In genomic region chr6:160750276-160750689, GRCh38 we compare ENCODE assay signal across 9 cellular contexts. TPM values are rescaled to one million over a fixed set of nuclear protein-coding genes. Genes with fewer than 3 reads are reported as not detected.
A peak's percentile ranks its signal among the peaks of the same experiment; 100 is the strongest.
DNase-seq lines count a peak whose midpoint lies in the region; ATAC-seq and TF ChIP-seq lines count a peak whose summit lies in the region.
"Had no signal": no experiment of that assay in that cellular context is flagged by ENCODE, and none has a peak within 500 bp of the region (broad histone marks: within the 10 kb centered on the region; RNA-seq: fewer than 3 reads in every experiment).

No MANE protein-coding gene starts in this region.

- H3K27me3 ChIP-seq in PC-9 (ENCODE audit: insufficient read depth, low read depth): peaks cover 6% of the 10 kb centered on the region
- H3K27me3 ChIP-seq in neural cell (ENCODE audit: insufficient read depth, low read depth, low read length): no peaks in the 10 kb centered on the region
- H3K27me3 ChIP-seq in right atrium auricular region: peaks cover 0 to 4% of the 10 kb centered on the region in 2 donors

- no peaks in the 10 kb centered on the region for H3K4me1 ChIP-seq in PC-9 (replicated peaks; ENCODE audit: insufficient read depth)
- H3K4me1 ChIP-seq in right atrium auricular region: no peaks in the 10 kb centered on the region

- no TSS peak for BruUV-seq in PC-9 (replicated peaks; lab: Mats Ljungman, UMichigan)

- H3K79me2 ChIP-seq in PC-9 (ENCODE audit: low read depth) (no peaks in the 10 kb centered on the region), neural cell (replicated peaks; ENCODE audit: insufficient read depth, low read length) (no peaks in the 10 kb centered on the region)

- H3K4me3 ChIP-seq in PC-9: no peak overlapping the region
- no peak overlapping the region for H3K4me3 ChIP-seq in neural cell (ENCODE audit: low read length)
- no peak overlapping the region for H3K4me3 ChIP-seq in right atrium auricular region

- H4K20me1 ChIP-seq in PC-9 (ENCODE audit: insufficient read depth): no peaks in the 10 kb centered on the region
- no peaks in the 10 kb centered on the region for H4K20me1 ChIP-seq in neural cell (ENCODE audit: insufficient read depth)

- no peaks in the 10 kb centered on the region for H3K36me3 Mint-ChIP-seq in activated naive CD8-positive, alpha-beta T cell treated with anti-CD3 and anti-CD28 coated beads for 36 hours
- H3K36me3 Mint-ChIP-seq in activated naive CD8-positive, alpha-beta T cell treated with anti-CD3 and anti-CD28 coated beads, Interleukin-2, amount 50 U/mL, for 24 hours (ENCODE audit: low read depth): no peaks in the 10 kb centered on the region

- H3K9ac ChIP-seq in neural cell (ENCODE audit: low read length): no peak overlapping the region

- H3K9me3 ChIP-seq in PC-9 (ENCODE audit: insufficient read depth, low read depth): no peaks in the 10 kb centered on the region
- H3K9me3 ChIP-seq in neural cell (ENCODE audit: low read length): peaks cover 4% of the 10 kb centered on the region
- no peaks in the 10 kb centered on the region for H3K9me3 ChIP-seq in right atrium auricular region

- CTCF ChIA-PET in PC-9 (lab: Charles Lee): no interaction called here

- H3F3A ChIP-seq in PC-9 (ENCODE audit: insufficient read depth, low read depth): no peaks in the 10 kb centered on the region
- H3F3A ChIP-seq in neural cell (ENCODE audit: insufficient read depth, low read length, poor library complexity, severe bottlenecking): no peaks in the 10 kb centered on the region

- H3K27me3 Mint-ChIP-seq in activated naive CD8-positive, alpha-beta T cell treated with anti-CD3 and anti-CD28 coated beads for 36 hours: peaks cover 25% of the 10 kb centered on the region
- H3K27me3 Mint-ChIP-seq in activated naive CD8-positive, alpha-beta T cell treated with anti-CD3 and anti-CD28 coated beads, Interleukin-2, amount 50 U/mL, for 24 hours: no peaks in the 10 kb centered on the region

- H3K36me3 ChIP-seq in PC-9 (ENCODE audit: low read depth) (no peaks in the 10 kb centered on the region), neural cell (ENCODE audit: insufficient read depth, low read length) (no peaks in the 10 kb centered on the region), right atrium auricular region (no peaks in the 10 kb centered on the region)

- TF ChIP-seq EP300 in neural cell (conservative IDR thresholded peaks at IDR 0.05; ENCODE audit: poor library complexity, severe bottlenecking): no peak

- H3K4me1 Mint-ChIP-seq in activated naive CD8-positive, alpha-beta T cell treated with anti-CD3 and anti-CD28 coated beads for 36 hours: no peaks in the 10 kb centered on the region
- no peaks in the 10 kb centered on the region for H3K4me1 Mint-ChIP-seq in activated naive CD8-positive, alpha-beta T cell treated with anti-CD3 and anti-CD28 coated beads, Interleukin-2, amount 50 U/mL, for 24 hours

- peak; percentile 50 for TF ChIP-seq RAD21 in neural cell (conservative IDR thresholded peaks at IDR 0.05)

- H3K4me2 ChIP-seq in PC-9 (no peak overlapping the region), neural cell (ENCODE audit: low read length) (no peak overlapping the region)

- H3K9me2 ChIP-seq in PC-9 (ENCODE audit: insufficient read depth) (no peaks in the 10 kb centered on the region), neural cell (ENCODE audit: insufficient read depth, low read length) (no peaks in the 10 kb centered on the region)

- H3K9me3 Mint-ChIP-seq in activated naive CD8-positive, alpha-beta T cell treated with anti-CD3 and anti-CD28 coated beads for 36 hours: peaks cover 6% of the 10 kb centered on the region
- peaks cover 12% of the 10 kb centered on the region for H3K9me3 Mint-ChIP-seq in activated naive CD8-positive, alpha-beta T cell treated with anti-CD3 and anti-CD28 coated beads, Interleukin-2, amount 50 U/mL, for 24 hours

- H3K27ac ChIP-seq in PC-9 (no peak overlapping the region), neural cell (ENCODE audit: low read length) (no peak overlapping the region), right atrium auricular region (no peak overlapping the region)

- ATAC-seq in activated naive CD8-positive, alpha-beta T cell treated with anti-CD3 and anti-CD28 coated beads, Interleukin-2, amount 50 U/mL, for 24 hours: no peak
- peak; percentile 89 for ATAC-seq in HG02852 (IDR thresholded peaks at IDR 0.05; ENCODE audit: unreplicated experiment)

- no peak overlapping the region for H3K27ac Mint-ChIP-seq in activated naive CD8-positive, alpha-beta T cell treated with anti-CD3 and anti-CD28 coated beads for 36 hours
- no peak overlapping the region for H3K27ac Mint-ChIP-seq in activated naive CD8-positive, alpha-beta T cell treated with anti-CD3 and anti-CD28 coated beads, Interleukin-2, amount 50 U/mL, for 24 hours
- H3K27ac Mint-ChIP-seq: activated naive CD8-positive, alpha-beta T cell had no signal

- peak; percentile 8 for DNase-seq in activated naive CD8-positive, alpha-beta T cell treated with anti-CD3 and anti-CD28 coated beads for 36 hours
- DNase-seq in activated naive CD8-positive, alpha-beta T cell treated with anti-CD3 and anti-CD28 coated beads, Interleukin-2, amount 50 U/mL, for 24 hours: no peak
- DNase-seq in PC-9 (no peak), right atrium auricular region (ENCODE audit: low spot score) (no peak), midbrain (lab: John Stamatoyannopoulos, UW) (no peak)
- DNase-seq in activated naive CD4-positive, alpha-beta T cell treated with Interleukin-2 at 50 U/mL for 16 hours: no peak

- intact Hi-C loops in PC-9 (cut with micrococcal nuclease; ENCODE audit: unreplicated experiment): no loop called here

- POLR2A ChIA-PET in PC-9 (lab: Charles Lee; ENCODE audit: unreplicated experiment): no interaction called here

- no peak overlapping the region for H2AFZ ChIP-seq in PC-9
- no peak overlapping the region for H2AFZ ChIP-seq in neural cell (ENCODE audit: low read depth, low read length)

- no peak overlapping the region for H3K4me3 Mint-ChIP-seq in activated naive CD8-positive, alpha-beta T cell treated with anti-CD3 and anti-CD28 coated beads for 36 hours
- H3K4me3 Mint-ChIP-seq in activated naive CD8-positive, alpha-beta T cell treated with anti-CD3 and anti-CD28 coated beads, Interleukin-2, amount 50 U/mL, for 24 hours: no peak overlapping the region
- H3K4me3 Mint-ChIP-seq: activated naive CD8-positive, alpha-beta T cell had no signal

- TF ChIP-seq CTCF in PC-9 (conservative IDR thresholded peaks at IDR 0.05): peak; percentile 68
- peak; percentile 39 for TF ChIP-seq CTCF in neural cell (IDR thresholded peaks at IDR 0.05; ENCODE audit: poor library complexity, severe bottlenecking)
- TF ChIP-seq CTCF in right atrium auricular region (IDR thresholded peaks at IDR 0.05): no peak

TF ChIP-seq in neural cell, 6 proteins besides CTCF, POLR2A, EP300 and RAD21:
- TF ChIP-seq, protein P1, sequence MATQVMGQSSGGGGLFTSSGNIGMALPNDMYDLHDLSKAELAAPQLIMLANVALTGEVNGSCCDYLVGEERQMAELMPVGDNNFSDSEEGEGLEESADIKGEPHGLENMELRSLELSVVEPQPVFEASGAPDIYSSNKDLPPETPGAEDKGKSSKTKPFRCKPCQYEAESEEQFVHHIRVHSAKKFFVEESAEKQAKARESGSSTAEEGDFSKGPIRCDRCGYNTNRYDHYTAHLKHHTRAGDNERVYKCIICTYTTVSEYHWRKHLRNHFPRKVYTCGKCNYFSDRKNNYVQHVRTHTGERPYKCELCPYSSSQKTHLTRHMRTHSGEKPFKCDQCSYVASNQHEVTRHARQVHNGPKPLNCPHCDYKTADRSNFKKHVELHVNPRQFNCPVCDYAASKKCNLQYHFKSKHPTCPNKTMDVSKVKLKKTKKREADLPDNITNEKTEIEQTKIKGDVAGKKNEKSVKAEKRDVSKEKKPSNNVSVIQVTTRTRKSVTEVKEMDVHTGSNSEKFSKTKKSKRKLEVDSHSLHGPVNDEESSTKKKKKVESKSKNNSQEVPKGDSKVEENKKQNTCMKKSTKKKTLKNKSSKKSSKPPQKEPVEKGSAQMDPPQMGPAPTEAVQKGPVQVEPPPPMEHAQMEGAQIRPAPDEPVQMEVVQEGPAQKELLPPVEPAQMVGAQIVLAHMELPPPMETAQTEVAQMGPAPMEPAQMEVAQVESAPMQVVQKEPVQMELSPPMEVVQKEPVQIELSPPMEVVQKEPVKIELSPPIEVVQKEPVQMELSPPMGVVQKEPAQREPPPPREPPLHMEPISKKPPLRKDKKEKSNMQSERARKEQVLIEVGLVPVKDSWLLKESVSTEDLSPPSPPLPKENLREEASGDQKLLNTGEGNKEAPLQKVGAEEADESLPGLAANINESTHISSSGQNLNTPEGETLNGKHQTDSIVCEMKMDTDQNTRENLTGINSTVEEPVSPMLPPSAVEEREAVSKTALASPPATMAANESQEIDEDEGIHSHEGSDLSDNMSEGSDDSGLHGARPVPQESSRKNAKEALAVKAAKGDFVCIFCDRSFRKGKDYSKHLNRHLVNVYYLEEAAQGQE (IDR thresholded peaks at IDR 0.05; ENCODE audit: borderline replicate concordance): no peak
- TF ChIP-seq TAF1 (IDR thresholded peaks at IDR 0.05; ENCODE audit: low read depth) (no peak), SMC3 (conservative IDR thresholded peaks at IDR 0.05; ENCODE audit: poor library complexity) (no peak), EZH2 (IDR thresholded peaks at IDR 0.05; ENCODE audit: borderline replicate concordance, insufficient read depth, low read length, poor library complexity, severe bottlenecking) (no peak), MXI1 (conservative IDR thresholded peaks at IDR 0.05; ENCODE audit: poor library complexity, severe bottlenecking) (no peak), POLR2AphosphoS5 (IDR thresholded peaks at IDR 0.05) (no peak)

RNA-seq across cellular contexts. Expression of gene PLG, which starts 48.2 kb away (rescaled TPM):
- not detected for total RNA-seq in activated naive CD8-positive, alpha-beta T cell treated with anti-CD3 and anti-CD28 coated beads for 36 hours
- not detected in 2 replicates for total RNA-seq in PC-9 (2021)
- polyA plus RNA-seq in neural cell: 1.3 TPM in 1 of 2 replicates, not detected in the other
- polyA minus RNA-seq in neural cell: not detected in 2 replicates
- total RNA-seq in right atrium auricular region: not detected

Comparison
In these comparisons a context has a peak if more than half of its experiments do, and no peak if none do; other contexts are left out.
1. CTCF ChIP-seq: peak in PC-9 (single experiment) and neural cell (single experiment); none in right atrium auricular region (0 of 2).